ENCODE assay signal across 1 cellular context in the genomic region with DNA sequence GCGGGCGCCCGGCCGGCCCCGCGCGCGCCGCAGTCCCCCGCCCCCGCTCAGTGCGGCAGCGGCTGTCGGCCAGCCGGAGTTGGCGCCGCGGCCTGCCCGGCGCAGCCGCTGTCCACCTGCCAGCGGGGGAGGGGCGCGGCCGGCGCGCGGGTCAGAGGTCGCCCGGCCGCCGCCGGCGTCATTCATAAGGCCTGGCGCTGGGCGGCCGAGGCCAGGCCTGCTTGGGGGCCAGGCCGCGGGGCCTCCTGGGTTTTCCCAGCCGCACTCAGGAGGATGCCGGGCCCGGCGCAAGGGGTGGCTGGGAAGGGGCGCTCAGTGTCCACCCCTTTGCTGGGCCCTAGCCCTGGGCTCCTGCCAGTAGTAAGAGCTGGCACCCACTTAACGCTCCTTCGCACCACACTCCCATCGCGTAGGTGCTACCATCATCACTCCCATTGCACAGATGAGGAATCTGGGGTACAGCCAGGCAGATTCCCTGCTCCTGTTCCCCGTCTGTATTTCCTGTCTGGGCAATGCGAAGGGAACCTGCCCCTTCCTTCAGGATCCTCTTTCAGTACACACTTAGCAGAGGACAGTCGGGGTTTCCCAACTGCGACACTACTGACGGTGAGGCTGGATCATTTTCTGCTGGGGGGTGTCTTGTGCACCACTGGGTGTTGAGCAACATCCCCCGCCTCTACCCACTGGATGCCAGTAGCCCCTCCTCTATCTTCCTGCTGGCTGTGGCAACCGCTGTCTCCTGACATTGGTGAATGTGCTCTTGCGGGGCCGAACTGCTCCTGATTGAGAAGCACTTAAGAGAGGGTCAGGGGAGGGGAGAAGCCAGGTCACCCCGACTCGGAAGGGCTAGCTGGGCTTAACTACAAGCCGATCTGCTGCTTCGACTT.
TF ChIP-seq lines count a peak whose summit lies in the region.

No MANE protein-coding gene starts in this region.

TF ChIP-seq in GM12878, 131 proteins besides CTCF, POLR2A, EP300 and RAD21 (continued from another document):
- TF ChIP-seq, protein P1, sequence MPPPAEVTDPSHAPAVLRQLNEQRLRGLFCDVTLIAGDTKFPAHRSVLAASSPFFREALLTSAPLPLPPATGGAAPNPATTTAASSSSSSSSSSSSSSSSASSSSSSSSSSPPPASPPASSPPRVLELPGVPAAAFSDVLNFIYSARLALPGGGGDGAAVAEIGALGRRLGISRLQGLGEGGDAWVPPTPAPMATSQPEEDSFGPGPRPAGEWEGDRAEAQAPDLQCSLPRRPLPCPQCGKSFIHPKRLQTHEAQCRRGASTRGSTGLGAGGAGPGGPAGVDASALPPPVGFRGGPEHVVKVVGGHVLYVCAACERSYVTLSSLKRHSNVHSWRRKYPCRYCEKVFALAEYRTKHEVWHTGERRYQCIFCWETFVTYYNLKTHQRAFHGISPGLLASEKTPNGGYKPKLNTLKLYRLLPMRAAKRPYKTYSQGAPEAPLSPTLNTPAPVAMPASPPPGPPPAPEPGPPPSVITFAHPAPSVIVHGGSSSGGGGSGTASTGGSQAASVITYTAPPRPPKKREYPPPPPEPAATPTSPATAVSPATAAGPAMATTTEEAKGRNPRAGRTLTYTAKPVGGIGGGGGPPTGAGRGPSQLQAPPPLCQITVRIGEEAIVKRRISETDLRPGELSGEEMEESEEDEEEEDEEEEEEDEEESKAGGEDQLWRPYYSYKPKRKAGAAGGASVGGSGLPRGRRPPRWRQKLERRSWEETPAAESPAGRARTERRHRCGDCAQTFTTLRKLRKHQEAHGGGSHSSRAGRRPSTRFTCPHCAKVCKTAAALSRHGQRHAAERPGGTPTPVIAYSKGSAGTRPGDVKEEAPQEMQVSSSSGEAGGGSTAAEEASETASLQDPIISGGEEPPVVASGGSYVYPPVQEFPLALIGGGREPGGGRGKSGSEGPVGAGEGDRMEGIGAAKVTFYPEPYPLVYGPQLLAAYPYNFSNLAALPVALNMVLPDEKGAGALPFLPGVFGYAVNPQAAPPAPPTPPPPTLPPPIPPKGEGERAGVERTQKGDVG (CRISPR knock-in tag; IDR thresholded peaks at IDR 0.05): no peak
- peak; percentile 41 to 49; a peak in 2 of 4 replicates for TF ChIP-seq IKZF2 (IDR thresholded peaks at IDR 0.05)
- no peak for TF ChIP-seq RB1 (IDR thresholded peaks at IDR 0.05; ENCODE audit: borderline replicate concordance)
- TF ChIP-seq, protein P2, sequence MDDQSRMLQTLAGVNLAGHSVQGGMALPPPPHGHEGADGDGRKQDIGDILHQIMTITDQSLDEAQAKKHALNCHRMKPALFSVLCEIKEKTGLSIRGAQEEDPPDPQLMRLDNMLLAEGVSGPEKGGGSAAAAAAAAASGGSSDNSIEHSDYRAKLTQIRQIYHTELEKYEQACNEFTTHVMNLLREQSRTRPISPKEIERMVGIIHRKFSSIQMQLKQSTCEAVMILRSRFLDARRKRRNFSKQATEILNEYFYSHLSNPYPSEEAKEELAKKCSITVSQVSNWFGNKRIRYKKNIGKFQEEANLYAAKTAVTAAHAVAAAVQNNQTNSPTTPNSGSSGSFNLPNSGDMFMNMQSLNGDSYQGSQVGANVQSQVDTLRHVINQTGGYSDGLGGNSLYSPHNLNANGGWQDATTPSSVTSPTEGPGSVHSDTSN (IDR thresholded peaks at IDR 0.05; ENCODE audit: insufficient replicate concordance, low read depth, low read length): no peak
- no peak for TF ChIP-seq PAX8 (IDR thresholded peaks at IDR 0.05)
- TF ChIP-seq ZNF217 (IDR thresholded peaks at IDR 0.05): peak; percentile 28; the same call in 1 of the 2 replicates
- no peak for TF ChIP-seq SUPT20H (IDR thresholded peaks at IDR 0.05; ENCODE audit: borderline replicate concordance, control insufficient read depth, low read depth, low read length)
- no peak for TF ChIP-seq STAT3 (IDR thresholded peaks at IDR 0.05; ENCODE audit: low read depth, low read length)
- TF ChIP-seq IRF4 (IDR thresholded peaks at IDR 0.05; ENCODE audit: low read depth, low read length): no peak
- TF ChIP-seq MTA3 (IDR thresholded peaks at IDR 0.05; ENCODE audit: borderline replicate concordance, low read length): peak; percentile 85; the same call in 1 of the 2 replicates
- TF ChIP-seq, protein P3, sequence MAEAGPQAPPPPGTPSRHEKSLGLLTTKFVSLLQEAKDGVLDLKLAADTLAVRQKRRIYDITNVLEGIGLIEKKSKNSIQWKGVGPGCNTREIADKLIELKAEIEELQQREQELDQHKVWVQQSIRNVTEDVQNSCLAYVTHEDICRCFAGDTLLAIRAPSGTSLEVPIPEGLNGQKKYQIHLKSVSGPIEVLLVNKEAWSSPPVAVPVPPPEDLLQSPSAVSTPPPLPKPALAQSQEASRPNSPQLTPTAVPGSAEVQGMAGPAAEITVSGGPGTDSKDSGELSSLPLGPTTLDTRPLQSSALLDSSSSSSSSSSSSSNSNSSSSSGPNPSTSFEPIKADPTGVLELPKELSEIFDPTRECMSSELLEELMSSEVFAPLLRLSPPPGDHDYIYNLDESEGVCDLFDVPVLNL (IDR thresholded peaks at IDR 0.05; ENCODE audit: low read depth, low read length): no peak
- peak in 1 of 2 experiments; percentile 44; a peak in 1 of 4 replicates for TF ChIP-seq CEBPB (IDR thresholded peaks at IDR 0.05; ENCODE audit: borderline replicate concordance in 1 of 2, low read depth in 2 of 2, low read length in 2 of 2)
- TF ChIP-seq, protein P4, sequence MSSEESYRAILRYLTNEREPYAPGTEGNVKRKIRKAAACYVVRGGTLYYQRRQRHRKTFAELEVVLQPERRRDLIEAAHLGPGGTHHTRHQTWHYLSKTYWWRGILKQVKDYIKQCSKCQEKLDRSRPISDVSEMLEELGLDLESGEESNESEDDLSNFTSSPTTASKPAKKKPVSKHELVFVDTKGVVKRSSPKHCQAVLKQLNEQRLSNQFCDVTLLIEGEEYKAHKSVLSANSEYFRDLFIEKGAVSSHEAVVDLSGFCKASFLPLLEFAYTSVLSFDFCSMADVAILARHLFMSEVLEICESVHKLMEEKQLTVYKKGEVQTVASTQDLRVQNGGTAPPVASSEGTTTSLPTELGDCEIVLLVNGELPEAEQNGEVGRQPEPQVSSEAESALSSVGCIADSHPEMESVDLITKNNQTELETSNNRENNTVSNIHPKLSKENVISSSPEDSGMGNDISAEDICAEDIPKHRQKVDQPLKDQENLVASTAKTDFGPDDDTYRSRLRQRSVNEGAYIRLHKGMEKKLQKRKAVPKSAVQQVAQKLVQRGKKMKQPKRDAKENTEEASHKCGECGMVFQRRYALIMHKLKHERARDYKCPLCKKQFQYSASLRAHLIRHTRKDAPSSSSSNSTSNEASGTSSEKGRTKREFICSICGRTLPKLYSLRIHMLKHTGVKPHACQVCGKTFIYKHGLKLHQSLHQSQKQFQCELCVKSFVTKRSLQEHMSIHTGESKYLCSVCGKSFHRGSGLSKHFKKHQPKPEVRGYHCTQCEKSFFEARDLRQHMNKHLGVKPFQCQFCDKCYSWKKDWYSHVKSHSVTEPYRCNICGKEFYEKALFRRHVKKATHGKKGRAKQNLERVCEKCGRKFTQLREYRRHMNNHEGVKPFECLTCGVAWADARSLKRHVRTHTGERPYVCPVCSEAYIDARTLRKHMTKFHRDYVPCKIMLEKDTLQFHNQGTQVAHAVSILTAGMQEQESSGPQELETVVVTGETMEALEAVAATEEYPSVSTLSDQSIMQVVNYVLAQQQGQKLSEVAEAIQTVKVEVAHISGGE (CRISPR knock-in tag; IDR thresholded peaks at IDR 0.05): no peak
- no peak for TF ChIP-seq BMI1 (IDR thresholded peaks at IDR 0.05; ENCODE audit: borderline replicate concordance)
- TF ChIP-seq, protein P5, sequence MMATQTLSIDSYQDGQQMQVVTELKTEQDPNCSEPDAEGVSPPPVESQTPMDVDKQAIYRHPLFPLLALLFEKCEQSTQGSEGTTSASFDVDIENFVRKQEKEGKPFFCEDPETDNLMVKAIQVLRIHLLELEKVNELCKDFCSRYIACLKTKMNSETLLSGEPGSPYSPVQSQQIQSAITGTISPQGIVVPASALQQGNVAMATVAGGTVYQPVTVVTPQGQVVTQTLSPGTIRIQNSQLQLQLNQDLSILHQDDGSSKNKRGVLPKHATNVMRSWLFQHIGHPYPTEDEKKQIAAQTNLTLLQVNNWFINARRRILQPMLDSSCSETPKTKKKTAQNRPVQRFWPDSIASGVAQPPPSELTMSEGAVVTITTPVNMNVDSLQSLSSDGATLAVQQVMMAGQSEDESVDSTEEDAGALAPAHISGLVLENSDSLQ (IDR thresholded peaks at IDR 0.05): no peak
- TF ChIP-seq SIX5 (IDR thresholded peaks at IDR 0.05; ENCODE audit: low read depth, low read length, severe bottlenecking): no peak
